15 cellular contexts compared by ENCODE assay signal in the genomic region with DNA sequence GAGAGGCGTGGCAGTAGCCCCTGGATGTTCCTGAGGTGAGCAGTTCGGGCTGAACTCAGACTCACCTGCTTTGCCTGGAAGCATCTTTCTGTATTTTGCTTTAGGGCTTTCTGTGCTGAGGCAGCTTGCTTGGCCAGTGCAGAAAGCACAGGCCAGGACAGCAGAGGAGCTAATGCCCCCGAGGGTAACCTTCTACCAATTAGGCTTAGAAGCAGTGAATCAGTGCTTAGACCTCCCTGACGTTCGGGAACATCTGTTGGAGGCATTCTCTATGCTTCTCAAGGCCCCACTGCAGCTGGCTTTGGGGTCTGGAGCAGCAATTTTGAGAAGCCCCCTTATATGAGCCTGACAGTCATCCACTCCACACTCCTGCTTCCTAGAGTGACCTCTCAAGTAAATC.
"Had no signal": no experiment of that assay in that cellular context is flagged by ENCODE, and none has a peak within 500 bp of the region (broad histone marks: within the 10 kb centered on the region; RNA-seq: fewer than 3 reads in every experiment).

No MANE protein-coding gene starts in this region.

- H3K4me3 ChIP-seq: esophagus squamous epithelium, hepatocyte, left lung, psoas muscle, right lobe of liver, tibial artery, vagina had no signal

- H3K4me3 Mint-ChIP-seq: neural crest cell had no signal

- H2AFZ ChIP-seq: hepatocyte had no signal

- H3K79me2 ChIP-seq: hepatocyte had no signal

- H3K27me3 ChIP-seq: esophagus squamous epithelium, hepatocyte, left lung, right lobe of liver, tibial artery, vagina had no signal

- H3K4me1 ChIP-seq: esophagus squamous epithelium, left lung, psoas muscle, vagina had no signal

- H3K4me2 ChIP-seq: hepatocyte had no signal

- H3K27me3 Mint-ChIP-seq: activated B cell treated with CpG ODN at 0.5 μM for 24 hours; activated naive CD8-positive, alpha-beta T cell treated with anti-CD3 and anti-CD28 coated beads, Interleukin-2, amount 10 ng/mL, durations not matched to agents 7 days and 5 days had no signal

- H3K36me3 ChIP-seq: esophagus squamous epithelium, left lung, right lobe of liver, tibial artery, vagina had no signal

- H3K9me3 Mint-ChIP-seq: activated B cell treated with CpG ODN at 0.5 μM for 24 hours; neural crest cell; T-helper 2 cell treated with Interferon-gamma antibody and Interleukin-4, amounts not matched to agents 5 μg/mL and 100 μg/mL, for 36 hours had no signal

- H3K9me3 ChIP-seq: esophagus squamous epithelium, left lung, psoas muscle, right lobe of liver, tibial artery, vagina had no signal

- H3K27ac ChIP-seq: esophagus squamous epithelium, hepatocyte, left lung, psoas muscle, right lobe of liver, tibial artery, vagina had no signal

- DNase-seq: activated B cell treated with CpG ODN at 0.5 μM for 24 hours; activated naive CD8-positive, alpha-beta T cell treated with anti-CD3 and anti-CD28 coated beads, Interleukin-2, amount 10 ng/mL, durations not matched to agents 7 days and 5 days; cortex of kidney; effector CD4-positive, alpha-beta T cell; esophagus squamous epithelium; kidney; left lung; mammary epithelial cell; psoas muscle; right lobe of liver; tibial artery had no signal

- ATAC-seq: left lung, psoas muscle, right lobe of liver had no signal
